Comparison of ENCODE assay signal across 1 cellular context in the genomic region with DNA sequence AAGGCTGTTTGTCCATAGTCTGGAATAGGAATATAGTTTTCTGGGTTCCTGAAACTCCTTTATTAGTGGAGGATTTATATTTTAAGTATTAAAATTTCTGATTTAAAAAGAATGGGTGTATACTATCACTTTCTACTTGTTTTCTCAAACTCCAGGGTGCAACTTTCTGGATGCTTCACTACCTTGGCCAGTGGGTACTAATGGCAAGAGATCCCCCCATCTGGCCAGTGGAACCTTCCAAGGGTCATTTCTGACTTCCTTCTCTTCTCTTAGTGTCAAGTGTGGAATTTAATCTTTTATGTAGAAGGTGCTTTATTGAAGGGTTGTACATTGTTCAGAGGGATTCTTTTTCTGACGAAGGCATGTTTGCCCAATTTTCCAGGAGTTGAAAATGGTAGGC.
TF ChIP-seq lines count a peak whose summit lies in the region.

No MANE protein-coding gene starts in this region.

TF ChIP-seq in K562, 482 proteins besides CTCF, POLR2A, EP300 and RAD21:
- TF ChIP-seq, protein P1, sequence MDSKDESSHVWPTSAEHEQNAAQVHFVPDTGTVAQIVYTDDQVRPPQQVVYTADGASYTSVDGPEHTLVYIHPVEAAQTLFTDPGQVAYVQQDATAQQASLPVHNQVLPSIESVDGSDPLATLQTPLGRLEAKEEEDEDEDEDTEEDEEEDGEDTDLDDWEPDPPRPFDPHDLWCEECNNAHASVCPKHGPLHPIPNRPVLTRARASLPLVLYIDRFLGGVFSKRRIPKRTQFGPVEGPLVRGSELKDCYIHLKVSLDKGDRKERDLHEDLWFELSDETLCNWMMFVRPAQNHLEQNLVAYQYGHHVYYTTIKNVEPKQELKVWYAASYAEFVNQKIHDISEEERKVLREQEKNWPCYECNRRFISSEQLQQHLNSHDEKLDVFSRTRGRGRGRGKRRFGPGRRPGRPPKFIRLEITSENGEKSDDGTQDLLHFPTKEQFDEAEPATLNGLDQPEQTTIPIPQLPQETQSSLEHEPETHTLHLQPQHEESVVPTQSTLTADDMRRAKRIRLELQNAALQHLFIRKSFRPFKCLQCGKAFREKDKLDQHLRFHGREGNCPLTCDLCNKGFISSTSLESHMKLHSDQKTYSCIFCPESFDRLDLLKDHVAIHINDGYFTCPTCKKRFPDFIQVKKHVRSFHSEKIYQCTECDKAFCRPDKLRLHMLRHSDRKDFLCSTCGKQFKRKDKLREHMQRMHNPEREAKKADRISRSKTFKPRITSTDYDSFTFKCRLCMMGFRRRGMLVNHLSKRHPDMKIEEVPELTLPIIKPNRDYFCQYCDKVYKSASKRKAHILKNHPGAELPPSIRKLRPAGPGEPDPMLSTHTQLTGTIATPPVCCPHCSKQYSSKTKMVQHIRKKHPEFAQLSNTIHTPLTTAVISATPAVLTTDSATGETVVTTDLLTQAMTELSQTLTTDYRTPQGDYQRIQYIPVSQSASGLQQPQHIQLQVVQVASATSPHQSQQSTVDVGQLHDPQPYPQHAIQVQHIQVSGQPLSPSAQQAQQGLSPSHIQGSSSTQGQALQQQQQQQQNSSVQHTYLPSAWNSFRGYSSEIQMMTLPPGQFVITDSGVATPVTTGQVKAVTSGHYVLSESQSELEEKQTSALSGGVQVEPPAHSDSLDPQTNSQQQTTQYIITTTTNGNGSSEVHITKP (IDR thresholded peaks at IDR 0.05; ENCODE audit: partially characterized antibody), result peak; percentile 72
- TF ChIP-seq ZNF12 (CRISPR knock-in tag; IDR thresholded peaks at IDR 0.05), result no peak
